In genomic region chr11:22371188-22371587, GRCh38 we compare ENCODE assay signal across 22 cellular contexts. TPM values are rescaled to one million over a fixed set of nuclear protein-coding genes. Genes with fewer than 3 reads are reported as not detected.
"Had no signal": no experiment of that assay in that cellular context is flagged by ENCODE, and none has a peak within 500 bp of the region (broad histone marks: within the 10 kb centered on the region; RNA-seq: fewer than 3 reads in every experiment).

No MANE protein-coding gene starts in this region.

- H3K9me3 Mint-ChIP-seq: activated naive CD8-positive, alpha-beta T cell treated with anti-CD3 and anti-CD28 coated beads for 36 hours; activated T-helper 17 cell treated with anti-CD3 and anti-CD28 coated beads, Interleukin-2, amount 50 U/mL, for 72 hours; central memory CD8-positive, alpha-beta T cell; mesothelial cell of epicardium; natural killer cell; stimulated activated memory B cell treated with anti-CD40 and anti-IgM and Interleukin-4, amounts not matched to agents 10 μg/mL and 1 μg/mL and 100 μg/mL, for 72 hours had no signal

- ATAC-seq: activated T-helper 17 cell treated with anti-CD3 and anti-CD28 coated beads, Interleukin-2, amount 50 U/mL, for 72 hours; foreskin keratinocyte; natural killer cell; sciatic nerve; stimulated activated memory B cell treated with anti-CD40 and anti-IgM and Interleukin-4, amounts not matched to agents 10 μg/mL and 1 μg/mL and 100 μg/mL, for 72 hours had no signal

- H3K36me3 ChIP-seq: left ventricle myocardium inferior, uterus had no signal

- H3K9me3 ChIP-seq: left ventricle myocardium inferior, testis, uterus had no signal

- H3K27me3 ChIP-seq: testis, uterus had no signal

- H3K27me3 Mint-ChIP-seq: central memory CD8-positive, alpha-beta T cell had no signal

- H3K4me1 ChIP-seq: foreskin keratinocyte, left ventricle myocardium inferior, testis, uterus had no signal

- H3K4me1 Mint-ChIP-seq: activated naive CD8-positive, alpha-beta T cell treated with anti-CD3 and anti-CD28 coated beads for 36 hours; activated T-helper 17 cell treated with anti-CD3 and anti-CD28 coated beads, Interleukin-2, amount 50 U/mL, for 72 hours; central memory CD8-positive, alpha-beta T cell; mesothelial cell of epicardium; natural killer cell; stimulated activated memory B cell treated with anti-CD40 and anti-IgM and Interleukin-4, amounts not matched to agents 10 μg/mL and 1 μg/mL and 100 μg/mL, for 72 hours had no signal

- H3K27ac ChIP-seq: foreskin keratinocyte, left ventricle myocardium inferior, testis, uterus had no signal

- H3K27ac Mint-ChIP-seq: activated naive CD8-positive, alpha-beta T cell treated with anti-CD3 and anti-CD28 coated beads for 36 hours; activated T-helper 17 cell treated with anti-CD3 and anti-CD28 coated beads, Interleukin-2, amount 50 U/mL, for 72 hours; mesothelial cell of epicardium; natural killer cell; stimulated activated memory B cell treated with anti-CD40 and anti-IgM and Interleukin-4, amounts not matched to agents 10 μg/mL and 1 μg/mL and 100 μg/mL, for 72 hours had no signal

- DNase-seq: activated naive CD4-positive, alpha-beta T cell; activated naive CD8-positive, alpha-beta T cell treated with anti-CD3 and anti-CD28 coated beads for 36 hours; activated T-cell treated with anti-CD3 and anti-CD28 coated beads, Interleukin-2, amount 50 U/mL, for 1 hour; effector memory CD4-positive, alpha-beta T cell; foreskin keratinocyte; left ventricle myocardium inferior; natural killer cell; small intestine; stimulated activated CD4-positive, alpha-beta T cell treated with anti-CD3 and anti-CD28 coated beads, Interleukin-2, amount 100 ng/mL, for 24 hours; T-helper 1 cell; T-helper 9 cell; testis; uterus had no signal

- H3K4me3 ChIP-seq: left ventricle myocardium inferior, testis, uterus had no signal

- H3K36me3 Mint-ChIP-seq: activated naive CD8-positive, alpha-beta T cell treated with anti-CD3 and anti-CD28 coated beads for 36 hours; mesothelial cell of epicardium; natural killer cell; stimulated activated memory B cell treated with anti-CD40 and anti-IgM and Interleukin-4, amounts not matched to agents 10 μg/mL and 1 μg/mL and 100 μg/mL, for 72 hours had no signal

- H3K4me3 Mint-ChIP-seq: activated naive CD8-positive, alpha-beta T cell treated with anti-CD3 and anti-CD28 coated beads for 36 hours; activated T-helper 17 cell treated with anti-CD3 and anti-CD28 coated beads, Interleukin-2, amount 50 U/mL, for 72 hours; central memory CD8-positive, alpha-beta T cell; mesothelial cell of epicardium; natural killer cell; stimulated activated memory B cell treated with anti-CD40 and anti-IgM and Interleukin-4, amounts not matched to agents 10 μg/mL and 1 μg/mL and 100 μg/mL, for 72 hours had no signal

RNA-seq across cellular contexts. Expression of gene SLC17A6, which starts 33.0 kb away (rescaled TPM):
- total RNA-seq: activated naive CD8-positive, alpha-beta T cell treated with anti-CD3 and anti-CD28 coated beads for 36 hours; activated T-helper 17 cell treated with anti-CD3 and anti-CD28 coated beads, Interleukin-2, amount 50 U/mL, for 72 hours; astrocyte; dermis microvascular lymphatic vessel endothelial cell; foreskin keratinocyte; left ventricle myocardium inferior; lung microvascular endothelial cell; mesothelial cell of epicardium; natural killer cell; sciatic nerve; testis; uterus had no signal
- polyA plus RNA-seq: esophagus, foreskin keratinocyte, small intestine had no signal
